In genomic region chr9:121303456-121304451, GRCh38 we compare ENCODE assay signal across 17 cellular contexts. TPM values are rescaled to one million over a fixed set of nuclear protein-coding genes. Genes with fewer than 3 reads are reported as not detected.
DNase-seq lines count a peak whose midpoint lies in the region; ATAC-seq and TF ChIP-seq lines count a peak whose summit lies in the region.
"Had no signal": no experiment of that assay in that cellular context is flagged by ENCODE, and none has a peak within 500 bp of the region (broad histone marks: within the 10 kb centered on the region; RNA-seq: fewer than 3 reads in every experiment).

No MANE protein-coding gene starts in this region.

- DNase-seq in Peyer's patch (peak in 2 of 3 donors; percentile 75 to 83), esophagus squamous epithelium (lab: John Stamatoyannopoulos, UW) (no peak), lung (ENCODE audit: low spot score) (no peak), 8988T (no peak), DMS114 treated with DMSO at 0.1 percent for 48 hours (lab: John Stamatoyannopoulos, UW; ENCODE audit: unreplicated experiment) (no peak)
- no peak for DNase-seq in stimulated activated CD4-positive, alpha-beta T cell treated with anti-CD3 and anti-CD28 coated beads, Interleukin-4, amount 100 ng/mL, for 1 hour
- no peak for DNase-seq in stimulated activated CD4-positive, alpha-beta T cell treated with anti-CD3 and anti-CD28 coated beads, Interleukin-15, amount 100 ng/mL, for 24 hours
- DNase-seq: activated CD4-positive, alpha-beta memory T cell treated with anti-CD3 and anti-CD28 coated beads for 36 hours; activated T-cell treated with anti-CD3 and anti-CD28 coated beads, Interleukin-2, amount 50 U/mL, for 24 hours; MM.1S; NCI-H1694; NCI-H446; NK-92 treated with Interleukin-12 subunit alpha and Interleukin-12 subunit beta, amount 100 ng/mL, for 24 hours; stimulated activated naive CD4-positive, alpha-beta T cell; T-helper 1 cell; WERI-Rb-1 had no signal

- H3K27ac ChIP-seq in Peyer's patch (peak overlapping the region in 3 of 4 donors; percentile 2 to 73 (median 63)), esophagus squamous epithelium (peak overlapping the region; percentile 66 to 95 (median 89)), lung (ENCODE audit: low read depth in 1 of 2, low read length in 1 of 2) (peak overlapping the region in 1 of 2 donors; percentile 7), stomach smooth muscle (ENCODE audit: low read length) (peak overlapping the region; percentile 73)
- H3K27ac ChIP-seq: WERI-Rb-1 had no signal

- peak overlapping the region in 1 of 4 donors; percentile 20 for H3K4me3 ChIP-seq in Peyer's patch
- H3K4me3 ChIP-seq in esophagus squamous epithelium = peak overlapping the region in 3 of 4 donors; percentile 53 to 82 (median 79)
- no peak overlapping the region for H3K4me3 ChIP-seq in lung
- H3K4me3 ChIP-seq in stomach smooth muscle (ENCODE audit: low read length in 2 of 2) = peak overlapping the region; percentile 21 to 84

- TF ChIP-seq POLR2A in Peyer's patch (IDR thresholded peaks at IDR 0.05) (peak; percentile 29 to 49), esophagus squamous epithelium (IDR thresholded peaks at IDR 0.05) (no peak)

- H3K27me3 ChIP-seq in Peyer's patch = no peaks in the 10 kb centered on the region
- H3K27me3 ChIP-seq in esophagus squamous epithelium = no peaks in the 10 kb centered on the region
- no peaks in the 10 kb centered on the region for H3K27me3 ChIP-seq in lung (ENCODE audit: control insufficient read depth, insufficient read depth)
- H3K27me3 ChIP-seq in stomach smooth muscle (ENCODE audit: control insufficient read depth in 1 of 2, insufficient read depth in 2 of 2, low read length in 2 of 2) = no peaks in the 10 kb centered on the region

- peak; percentile 20 for ATAC-seq in lung (ENCODE audit: insufficient read depth, low FRiP score)

- H3K9me3 ChIP-seq in Peyer's patch = no peaks in the 10 kb centered on the region
- no peaks in the 10 kb centered on the region for H3K9me3 ChIP-seq in esophagus squamous epithelium
- no peaks in the 10 kb centered on the region for H3K9me3 ChIP-seq in lung (ENCODE audit: control insufficient read depth in 2 of 2, insufficient read depth in 1 of 2, low read length in 1 of 2)
- H3K9me3 ChIP-seq in stomach smooth muscle (ENCODE audit: control insufficient read depth in 2 of 2, low read length in 2 of 2) = no peaks in the 10 kb centered on the region

- H3K4me1 ChIP-seq in Peyer's patch = peaks cover 5 to 55% (median 6%) of the 10 kb centered on the region in 4 donors
- peaks cover 39 to 94% (median 55%) of the 10 kb centered on the region in 3 donors for H3K4me1 ChIP-seq in esophagus squamous epithelium
- H3K4me1 ChIP-seq in lung (ENCODE audit: control insufficient read depth in 2 of 2, insufficient read depth in 2 of 2, low read length in 2 of 2) = peaks cover under 1 to 16% of the 10 kb centered on the region in 2 donors
- peaks cover 76% of the 10 kb centered on the region for H3K4me1 ChIP-seq in stomach smooth muscle (ENCODE audit: control insufficient read depth, insufficient read depth, low read length)

- peaks cover 0 to 69% (median 0%) of the 10 kb centered on the region in 3 donors for H3K36me3 ChIP-seq in Peyer's patch
- peaks cover 0 to 71% (median 18%) of the 10 kb centered on the region in 3 donors for H3K36me3 ChIP-seq in esophagus squamous epithelium
- H3K36me3 ChIP-seq in lung (ENCODE audit: control insufficient read depth in 2 of 2, insufficient read depth in 2 of 2, low read length in 2 of 2) = peaks cover 0 to 39% of the 10 kb centered on the region in 2 donors
- peaks cover 54 to 62% of the 10 kb centered on the region in 2 donors for H3K36me3 ChIP-seq in stomach smooth muscle (ENCODE audit: control insufficient read depth in 2 of 2, insufficient read depth in 2 of 2, low read length in 2 of 2)
- H3K36me3 ChIP-seq: WERI-Rb-1 had no signal

- WGBS in esophagus squamous epithelium, 2 donors = 58 to 86% methylated on average over 1 to 2 of the region's 3 CpGs
- 79 to 90% methylated on average over 3 of the region's 3 CpGs for WGBS in lung, 2 donors

- peak in 2 of 6 experiments; percentile 4 to 32 for TF ChIP-seq CTCF in Peyer's patch (IDR thresholded peaks at IDR 0.05)
- no peak for TF ChIP-seq CTCF in esophagus squamous epithelium (IDR thresholded peaks at IDR 0.05)
- no peak for TF ChIP-seq CTCF in lung (IDR thresholded peaks at IDR 0.05; ENCODE audit: control extremely low read depth, extremely low read depth)

- peak overlapping the region; percentile 38 to 62 for H3K9ac ChIP-seq in stomach smooth muscle (ENCODE audit: low read length in 2 of 2)

- intact Hi-C loops in esophagus squamous epithelium (cut with DNase I) = loop anchor here (10.0 kb wide), 1 partner anchor 89 kb away; no protein-coding TSS in a partner anchor

RNA-seq across cellular contexts. Expression of gene GSN, which starts 35.8 kb away (rescaled TPM):
- total RNA-seq in Peyer's patch (100 to 1,000 TPM; 364 to 571 (median 480) TPM), esophagus squamous epithelium (1,000 to 10,000 TPM in 2 of 4 donors, 100 to 1,000 TPM in 2; 287 to 1,151 (median 926) TPM), lung (100 to 1,000 TPM; 133 to 468 TPM)
- 100 to 1,000 TPM; 201 to 265 TPM for polyA plus RNA-seq in lung

Comparison
In these comparisons a context has a peak if more than half of its experiments do, and no peak if none do; other contexts are left out.
1. DNase-seq: peak in Peyer's patch (2 of 3); none in esophagus squamous epithelium (single experiment), lung (single experiment), stimulated activated CD4-positive, alpha-beta T cell treated with anti-CD3 and anti-CD28 coated beads, Interleukin-4, amount 100 ng/mL, for 1 hour (single experiment), 8988T (single experiment), stimulated activated CD4-positive, alpha-beta T cell treated with anti-CD3 and anti-CD28 coated beads, Interleukin-15, amount 100 ng/mL, for 24 hours (single experiment) and DMS114 treated with DMSO at 0.1 percent for 48 hours (single experiment).
2. POLR2A ChIP-seq: peak in Peyer's patch (2 of 2); none in esophagus squamous epithelium (0 of 4).